ENCODE assay signal across 1 cellular context in genomic region chr5:83076742-83077661, GRCh38.
TF ChIP-seq lines count a peak whose summit lies in the region.

A gene with protein sequence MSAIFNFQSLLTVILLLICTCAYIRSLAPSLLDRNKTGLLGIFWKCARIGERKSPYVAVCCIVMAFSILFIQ (minus strand): TSS chr5:83077394. CDS start chr5:83077323, 71 bp downstream.
Gene XRCC4 (plus strand): TSS chr5:83077547. CDS start chr5:83104920, 27,373 bp downstream.

TF ChIP-seq in HepG2, 621 proteins besides CTCF, POLR2A, EP300 and RAD21 (continued from another document and continues in another):
- no peak for TF ChIP-seq DMTF1 (CRISPR knock-in tag; IDR thresholded peaks at IDR 0.05)
- TF ChIP-seq YY1 (IDR thresholded peaks at IDR 0.05; ENCODE audit: insufficient read depth, insufficient replicate concordance, low read depth, low read length): no peak
- TF ChIP-seq RFX1 (IDR thresholded peaks at IDR 0.05): no peak
- TF ChIP-seq ZNF674 (CRISPR knock-in tag; IDR thresholded peaks at IDR 0.05; ENCODE audit: low read depth): no peak
- no peak for TF ChIP-seq ZNF775 (CRISPR knock-in tag; IDR thresholded peaks at IDR 0.05; ENCODE audit: borderline replicate concordance)
- TF ChIP-seq REPIN1 (CRISPR knock-in tag; IDR thresholded peaks at IDR 0.05; ENCODE audit: borderline replicate concordance, low read depth): peak; percentile 67; the same call in 1 of the 2 replicates
- TF ChIP-seq ATF6 (CRISPR knock-in tag; conservative IDR thresholded peaks at IDR 0.05): no peak
- no peak for TF ChIP-seq ZNF816 (CRISPR knock-in tag; IDR thresholded peaks at IDR 0.05; ENCODE audit: borderline replicate concordance)
- peak; percentile 40; the same call in 1 of the 2 replicates for TF ChIP-seq MXD4 (CRISPR knock-in tag; IDR thresholded peaks at IDR 0.05)
- no peak for TF ChIP-seq ZZZ3 (CRISPR knock-in tag; IDR thresholded peaks at IDR 0.05; ENCODE audit: borderline replicate concordance)
- TF ChIP-seq, protein P1, sequence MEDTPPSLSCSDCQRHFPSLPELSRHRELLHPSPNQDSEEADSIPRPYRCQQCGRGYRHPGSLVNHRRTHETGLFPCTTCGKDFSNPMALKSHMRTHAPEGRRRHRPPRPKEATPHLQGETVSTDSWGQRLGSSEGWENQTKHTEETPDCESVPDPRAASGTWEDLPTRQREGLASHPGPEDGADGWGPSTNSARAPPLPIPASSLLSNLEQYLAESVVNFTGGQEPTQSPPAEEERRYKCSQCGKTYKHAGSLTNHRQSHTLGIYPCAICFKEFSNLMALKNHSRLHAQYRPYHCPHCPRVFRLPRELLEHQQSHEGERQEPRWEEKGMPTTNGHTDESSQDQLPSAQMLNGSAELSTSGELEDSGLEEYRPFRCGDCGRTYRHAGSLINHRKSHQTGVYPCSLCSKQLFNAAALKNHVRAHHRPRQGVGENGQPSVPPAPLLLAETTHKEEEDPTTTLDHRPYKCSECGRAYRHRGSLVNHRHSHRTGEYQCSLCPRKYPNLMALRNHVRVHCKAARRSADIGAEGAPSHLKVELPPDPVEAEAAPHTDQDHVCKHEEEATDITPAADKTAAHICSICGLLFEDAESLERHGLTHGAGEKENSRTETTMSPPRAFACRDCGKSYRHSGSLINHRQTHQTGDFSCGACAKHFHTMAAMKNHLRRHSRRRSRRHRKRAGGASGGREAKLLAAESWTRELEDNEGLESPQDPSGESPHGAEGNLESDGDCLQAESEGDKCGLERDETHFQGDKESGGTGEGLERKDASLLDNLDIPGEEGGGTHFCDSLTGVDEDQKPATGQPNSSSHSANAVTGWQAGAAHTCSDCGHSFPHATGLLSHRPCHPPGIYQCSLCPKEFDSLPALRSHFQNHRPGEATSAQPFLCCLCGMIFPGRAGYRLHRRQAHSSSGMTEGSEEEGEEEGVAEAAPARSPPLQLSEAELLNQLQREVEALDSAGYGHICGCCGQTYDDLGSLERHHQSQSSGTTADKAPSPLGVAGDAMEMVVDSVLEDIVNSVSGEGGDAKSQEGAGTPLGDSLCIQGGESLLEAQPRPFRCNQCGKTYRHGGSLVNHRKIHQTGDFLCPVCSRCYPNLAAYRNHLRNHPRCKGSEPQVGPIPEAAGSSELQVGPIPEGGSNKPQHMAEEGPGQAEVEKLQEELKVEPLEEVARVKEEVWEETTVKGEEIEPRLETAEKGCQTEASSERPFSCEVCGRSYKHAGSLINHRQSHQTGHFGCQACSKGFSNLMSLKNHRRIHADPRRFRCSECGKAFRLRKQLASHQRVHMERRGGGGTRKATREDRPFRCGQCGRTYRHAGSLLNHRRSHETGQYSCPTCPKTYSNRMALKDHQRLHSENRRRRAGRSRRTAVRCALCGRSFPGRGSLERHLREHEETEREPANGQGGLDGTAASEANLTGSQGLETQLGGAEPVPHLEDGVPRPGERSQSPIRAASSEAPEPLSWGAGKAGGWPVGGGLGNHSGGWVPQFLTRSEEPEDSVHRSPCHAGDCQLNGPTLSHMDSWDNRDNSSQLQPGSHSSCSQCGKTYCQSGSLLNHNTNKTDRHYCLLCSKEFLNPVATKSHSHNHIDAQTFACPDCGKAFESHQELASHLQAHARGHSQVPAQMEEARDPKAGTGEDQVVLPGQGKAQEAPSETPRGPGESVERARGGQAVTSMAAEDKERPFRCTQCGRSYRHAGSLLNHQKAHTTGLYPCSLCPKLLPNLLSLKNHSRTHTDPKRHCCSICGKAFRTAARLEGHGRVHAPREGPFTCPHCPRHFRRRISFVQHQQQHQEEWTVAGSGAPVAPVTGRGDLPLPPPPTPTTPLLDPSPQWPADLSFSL (CRISPR knock-in tag; IDR thresholded peaks at IDR 0.05): no peak
- TF ChIP-seq ZNF263 (CRISPR knock-in tag; IDR thresholded peaks at IDR 0.05): no peak
- TF ChIP-seq SNRNP70 (IDR thresholded peaks at IDR 0.05; ENCODE audit: low read depth, low read length): no peak
- no peak for TF ChIP-seq ZNF570 (CRISPR knock-in tag; IDR thresholded peaks at IDR 0.05; ENCODE audit: borderline replicate concordance)
- no peak for TF ChIP-seq ZNF251 (CRISPR knock-in tag; IDR thresholded peaks at IDR 0.05)
- no peak for TF ChIP-seq ZMYM2 (CRISPR knock-in tag; IDR thresholded peaks at IDR 0.05)
- peak; percentile 86; the same call in 1 of the 2 replicates for TF ChIP-seq SRY (CRISPR knock-in tag; IDR thresholded peaks at IDR 0.05)
- no peak; the same call in 1 of the 2 replicates for TF ChIP-seq ZBED4 (CRISPR knock-in tag; IDR thresholded peaks at IDR 0.05; ENCODE audit: borderline replicate concordance)
- TF ChIP-seq SIX4 (CRISPR knock-in tag; IDR thresholded peaks at IDR 0.05): no peak
- TF ChIP-seq SRF (IDR thresholded peaks at IDR 0.05; ENCODE audit: low read depth, low read length): no peak
- TF ChIP-seq ZNF615 (CRISPR knock-in tag; IDR thresholded peaks at IDR 0.05; ENCODE audit: borderline replicate concordance): no peak
- peak; percentile 12; the same call in 1 of the 2 replicates for TF ChIP-seq SIN3B (IDR thresholded peaks at IDR 0.05; ENCODE audit: low read length)
- TF ChIP-seq ZKSCAN8 (CRISPR knock-in tag; IDR thresholded peaks at IDR 0.05; ENCODE audit: borderline replicate concordance): no peak; the same call in 1 of the 2 replicates
- TF ChIP-seq MXI1 (IDR thresholded peaks at IDR 0.05; ENCODE audit: borderline replicate concordance, low read depth, low read length): peak; percentile 68; the same call in 1 of the 3 replicates
- peak; percentile 94 for TF ChIP-seq POLR2G (IDR thresholded peaks at IDR 0.05; ENCODE audit: low read depth, low read length)
- TF ChIP-seq HOXA7 (CRISPR knock-in tag; IDR thresholded peaks at IDR 0.05): no peak
- no peak for TF ChIP-seq ZFYVE20 (CRISPR knock-in tag; IDR thresholded peaks at IDR 0.05; ENCODE audit: borderline replicate concordance, low read depth)
- TF ChIP-seq ZNF589 (CRISPR knock-in tag; conservative IDR thresholded peaks at IDR 0.05): peak; percentile 49; the same call in 1 of the 2 replicates
- no peak for TF ChIP-seq AGO1 (IDR thresholded peaks at IDR 0.05; ENCODE audit: low read depth, low read length, poor library complexity, severe bottlenecking)
- no peak for TF ChIP-seq TP53 (CRISPR knock-in tag; conservative IDR thresholded peaks at IDR 0.05)
- TF ChIP-seq TOE1 (CRISPR knock-in tag; IDR thresholded peaks at IDR 0.05): no peak
- peak; percentile 37; the same call in 1 of the 2 replicates for TF ChIP-seq ERF (CRISPR knock-in tag; IDR thresholded peaks at IDR 0.05)
- TF ChIP-seq ZNF142 (CRISPR knock-in tag; IDR thresholded peaks at IDR 0.05): no peak
- no peak for TF ChIP-seq HOMEZ (CRISPR knock-in tag; IDR thresholded peaks at IDR 0.05; ENCODE audit: low read depth)
- peak; percentile 43; the same call in 1 of the 2 replicates for TF ChIP-seq GATA4 (IDR thresholded peaks at IDR 0.05; ENCODE audit: borderline replicate concordance, low read depth)
- 0 out of 2 replicates have a peak, but pooled peaks have one; percentile 38 for TF ChIP-seq NCOA2 (CRISPR knock-in tag; IDR thresholded peaks at IDR 0.05)
- 0 out of 2 replicates have a peak, but pooled peaks have one; percentile 49 for TF ChIP-seq ZFP90 (CRISPR knock-in tag; IDR thresholded peaks at IDR 0.05; ENCODE audit: borderline replicate concordance)
- TF ChIP-seq NCOR1 (IDR thresholded peaks at IDR 0.05; ENCODE audit: borderline replicate concordance, low read length): peak; percentile 50; the same call in 1 of the 2 replicates
